ENCODE assay signal across 18 cellular contexts in genomic region chr1:89589515-89589914, GRCh38. TPM values are rescaled to one million over a fixed set of nuclear protein-coding genes. Genes with fewer than 3 reads are reported as not detected.
DNase-seq lines count a peak whose midpoint lies in the region; ATAC-seq, FAIRE-seq and TF ChIP-seq lines count a peak whose summit lies in the region.
"Had no signal": no experiment of that assay in that cellular context is flagged by ENCODE, and none has a peak within 500 bp of the region (broad histone marks: within the 10 kb centered on the region; RNA-seq: fewer than 3 reads in every experiment).

No MANE protein-coding gene starts in this region.

- no peak overlapping the region for H3K4me3 Mint-ChIP-seq in activated CD8-positive, alpha-beta T cell treated with anti-CD3 and anti-CD28 coated beads for 36 hours
- no peak overlapping the region for H3K4me3 Mint-ChIP-seq in activated CD8-positive, alpha-beta T cell treated with anti-CD3 and anti-CD28 coated beads, Interleukin-2, amount 10 ng/mL, durations not matched to agents 7 days and 5 days
- H3K4me3 Mint-ChIP-seq in osteocyte (ENCODE audit: unreplicated experiment), result no peak overlapping the region
- H3K4me3 Mint-ChIP-seq: GM23338 had no signal

- TF ChIP-seq CTCF in activated CD8-positive, alpha-beta T cell treated with anti-CD3 and anti-CD28 coated beads for 36 hours (IDR thresholded peaks at IDR 0.05), result no peak
- TF ChIP-seq CTCF in GM12878 (IDR thresholded peaks at IDR 0.05 in 2 of 3, conservative IDR thresholded peaks at IDR 0.05 in 1 of 3; ENCODE audit: control insufficient read depth in 2 of 3, extremely low read depth in 1 of 3, insufficient read depth in 1 of 3, low read depth in 3 of 3, low read length in 3 of 3), result no peak
- TF ChIP-seq CTCF in osteocyte (IDR thresholded peaks at IDR 0.05), result no peak
- TF ChIP-seq CTCF in RWPE1 (conservative IDR thresholded peaks at IDR 0.05; ENCODE audit: low read depth), result no peak

- RAD21 ChIA-PET in GM12878 (lab: Charles Lee; ENCODE audit: unreplicated experiment), result interaction anchor here (0.7 to 1.3 kb wide), 4 partner anchors 9 to 174 kb away, joined by 3 to 6 read pairs (median 4); no protein-coding TSS in a partner anchor

- TF ChIP-seq RAD21 in GM12878 (IDR thresholded peaks at IDR 0.05; ENCODE audit: insufficient read depth, low read depth, low read length), result no peak

- in situ Hi-C loops in GM12878 (cut with MboI), result no loop called here

- no peaks in the 10 kb centered on the region for H3K9me3 ChIP-seq in GM12878 (replicated peaks; ENCODE audit: control insufficient read depth, insufficient read depth, low read length)

- BruUV-seq in GM12878 (replicated peaks; lab: Mats Ljungman, UMichigan), result no TSS peak

- no peak overlapping the region for H3K27ac ChIP-seq in GM12878 (ENCODE audit: control insufficient read depth, insufficient read depth)
- H3K27ac ChIP-seq in RWPE1, result no peak overlapping the region
- H3K27ac ChIP-seq: coronary artery had no signal

- DNase-seq in activated CD8-positive, alpha-beta T cell treated with anti-CD3 and anti-CD28 coated beads for 36 hours, result no peak
- DNase-seq in activated CD8-positive, alpha-beta T cell treated with anti-CD3 and anti-CD28 coated beads, Interleukin-2, amount 10 ng/mL, durations not matched to agents 7 days and 5 days, result no peak
- DNase-seq in RPMI7951 (ENCODE audit: low read depth), result peak; percentile 19
- DNase-seq in GM12878 (ENCODE audit: low read depth, low spot score), result no peak
- DNase-seq in osteocyte (ENCODE audit: extremely low spot score, unreplicated experiment), result no peak
- no peak for DNase-seq in superior temporal gyrus (ENCODE audit: extremely low spot score)
- DNase-seq in RWPE1 (ENCODE audit: low spot score), result no peak
- DNase-seq: COR-L47, erythroblast, hippocampal formation, left cardiac atrium, NCI-H2029, NCI-H524, PC-3, substantia nigra had no signal

- no peak overlapping the region for H3K9ac ChIP-seq in GM12878 (ENCODE audit: control insufficient read depth, insufficient read depth, low read length)

- SMC1A ChIA-PET in GM12878 (lab: Charles Lee; ENCODE audit: uncharacterized antibody, unreplicated experiment), result interaction anchor here (0.6 to 1.3 kb wide), 8 partner anchors 11 to 107 kb away, joined by 3 to 6 read pairs (median 3); no protein-coding TSS in a partner anchor

- no peaks in the 10 kb centered on the region; a peak in 2 of 4 replicates for H3K36me3 ChIP-seq in GM12878 (ENCODE audit: control insufficient read depth in 2 of 2, insufficient read depth in 2 of 2, low read length in 1 of 2)

- H3K79me2 ChIP-seq in GM12878 (ENCODE audit: control insufficient read depth, insufficient read depth, low read length), result no peaks in the 10 kb centered on the region

- WGBS in GM12878 (ENCODE audit: insufficient coverage, insufficient replicate concordance, low lambda C conversion rate, missing lambda C conversion rate), result 100% methylated on average over 1 of the region's 1 CpG

- H3K27ac Mint-ChIP-seq in activated CD8-positive, alpha-beta T cell treated with anti-CD3 and anti-CD28 coated beads for 36 hours, result peak overlapping the region; percentile 18
- no peak overlapping the region for H3K27ac Mint-ChIP-seq in activated CD8-positive, alpha-beta T cell treated with anti-CD3 and anti-CD28 coated beads, Interleukin-2, amount 10 ng/mL, durations not matched to agents 7 days and 5 days
- peak overlapping the region; percentile 1 for H3K27ac Mint-ChIP-seq in osteocyte (ENCODE audit: unreplicated experiment)
- H3K27ac Mint-ChIP-seq: GM23338 had no signal

- peaks cover 6% of the 10 kb centered on the region for H3K4me1 ChIP-seq in GM12878 (ENCODE audit: control insufficient read depth, insufficient read depth, low read length)

- POLR2A ChIA-PET in activated CD8-positive, alpha-beta T cell treated with anti-CD3 and anti-CD28 coated beads for 36 hours (lab: Charles Lee), result interaction anchor here (0.6 to 1.1 kb wide), 3 partner anchors 13 to 463 kb away, joined by 3 to 4 read pairs (median 3); no protein-coding TSS in a partner anchor
- POLR2A ChIA-PET in activated CD8-positive, alpha-beta T cell treated with anti-CD3 and anti-CD28 coated beads, Interleukin-2, amount 10 ng/mL, durations not matched to agents 7 days and 5 days (lab: Charles Lee), result no interaction called here
- POLR2A ChIA-PET in GM12878 (lab: Charles Lee) (interaction anchor here (0.7 kb wide), 1 partner anchor 42 kb away, joined by 7 read pairs; no protein-coding TSS in a partner anchor), RWPE1 (lab: Yijun Ruan, JAX; ENCODE audit: low non-redundant PET) (no interaction called here)

- H3K27me3 ChIP-seq in GM12878 (replicated peaks in 1 of 2; ENCODE audit: control insufficient read depth in 2 of 2, insufficient read depth in 2 of 2, low read length in 1 of 2), result no peaks in the 10 kb centered on the region

- H3K9me3 Mint-ChIP-seq in activated CD8-positive, alpha-beta T cell treated with anti-CD3 and anti-CD28 coated beads for 36 hours, result no peaks in the 10 kb centered on the region
- no peaks in the 10 kb centered on the region for H3K9me3 Mint-ChIP-seq in activated CD8-positive, alpha-beta T cell treated with anti-CD3 and anti-CD28 coated beads, Interleukin-2, amount 10 ng/mL, durations not matched to agents 7 days and 5 days (ENCODE audit: insufficient read depth)
- no peaks in the 10 kb centered on the region for H3K9me3 Mint-ChIP-seq in osteocyte (ENCODE audit: unreplicated experiment)
- H3K9me3 Mint-ChIP-seq: GM23338 had no signal

- no peak for FAIRE-seq in GM12878 (lab: Jason Lieb, UNC)

- H3K36me3 Mint-ChIP-seq in activated CD8-positive, alpha-beta T cell treated with anti-CD3 and anti-CD28 coated beads for 36 hours (ENCODE audit: low read depth), result peaks cover 70% of the 10 kb centered on the region
- peaks cover 57% of the 10 kb centered on the region for H3K36me3 Mint-ChIP-seq in activated CD8-positive, alpha-beta T cell treated with anti-CD3 and anti-CD28 coated beads, Interleukin-2, amount 10 ng/mL, durations not matched to agents 7 days and 5 days (ENCODE audit: low read depth)
- H3K36me3 Mint-ChIP-seq in osteocyte (ENCODE audit: unreplicated experiment), result no peaks in the 10 kb centered on the region

- no peaks in the 10 kb centered on the region for H4K20me1 ChIP-seq in GM12878 (ENCODE audit: control insufficient read depth, insufficient read depth)

- no peaks in the 10 kb centered on the region for H3K27me3 Mint-ChIP-seq in activated CD8-positive, alpha-beta T cell treated with anti-CD3 and anti-CD28 coated beads for 36 hours
- no peaks in the 10 kb centered on the region for H3K27me3 Mint-ChIP-seq in activated CD8-positive, alpha-beta T cell treated with anti-CD3 and anti-CD28 coated beads, Interleukin-2, amount 10 ng/mL, durations not matched to agents 7 days and 5 days (ENCODE audit: low read depth)
- H3K27me3 Mint-ChIP-seq in osteocyte (ENCODE audit: unreplicated experiment), result no peaks in the 10 kb centered on the region

- intact Hi-C loops in activated CD8-positive, alpha-beta T cell treated with anti-CD3 and anti-CD28 coated beads for 36 hours (cut with micrococcal nuclease), result no loop called here
- intact Hi-C loops in GM12878 (cut with micrococcal nuclease; ENCODE audit: unreplicated experiment), result no loop called here

- ATAC-seq in activated CD8-positive, alpha-beta T cell treated with anti-CD3 and anti-CD28 coated beads for 36 hours, result peak; percentile 22
- no peak for ATAC-seq in activated CD8-positive, alpha-beta T cell treated with anti-CD3 and anti-CD28 coated beads, Interleukin-2, amount 10 ng/mL, durations not matched to agents 7 days and 5 days
- no peak for ATAC-seq in GM12878
- no peak for ATAC-seq in GM18867 (IDR thresholded peaks at IDR 0.05; ENCODE audit: unreplicated experiment)
- ATAC-seq: left cardiac atrium, PC-3 had no signal

- TF ChIP-seq EP300 in GM12878 (IDR thresholded peaks at IDR 0.05; ENCODE audit: borderline replicate concordance in 1 of 2, control insufficient read depth in 1 of 2, low read depth in 2 of 2, low read length in 2 of 2), result no peak

- H3K4me1 Mint-ChIP-seq in activated CD8-positive, alpha-beta T cell treated with anti-CD3 and anti-CD28 coated beads for 36 hours (ENCODE audit: low read depth), result peaks cover 78% of the 10 kb centered on the region
- peaks cover 40% of the 10 kb centered on the region for H3K4me1 Mint-ChIP-seq in activated CD8-positive, alpha-beta T cell treated with anti-CD3 and anti-CD28 coated beads, Interleukin-2, amount 10 ng/mL, durations not matched to agents 7 days and 5 days (ENCODE audit: low read depth)
- H3K4me1 Mint-ChIP-seq in osteocyte (ENCODE audit: unreplicated experiment), result peaks cover 32% of the 10 kb centered on the region

- H3K4me3 ChIP-seq in GM12878, result no peak overlapping the region
- H3K4me3 ChIP-seq: coronary artery, GM23338 had no signal

- no peak for TF ChIP-seq POLR2A in GM12878 (IDR thresholded peaks at IDR 0.05; ENCODE audit: low read depth, low read length)

- no peak overlapping the region for H2AFZ ChIP-seq in GM12878 (ENCODE audit: control insufficient read depth, low read depth, low read length)
- H2AFZ ChIP-seq: GM23338 had no signal

- CTCF ChIA-PET in activated CD8-positive, alpha-beta T cell treated with anti-CD3 and anti-CD28 coated beads for 36 hours (lab: Charles Lee), result interaction anchor here (0.6 to 2.0 kb wide), 8 partner anchors 8 to 693 kb away, joined by 3 to 5 read pairs (median 3); no protein-coding TSS in a partner anchor
- CTCF ChIA-PET in activated CD8-positive, alpha-beta T cell treated with anti-CD3 and anti-CD28 coated beads, Interleukin-2, amount 10 ng/mL, durations not matched to agents 7 days and 5 days (lab: Charles Lee), result interaction anchor here (0.7 to 1.9 kb wide), 10 partner anchors 8 to 70 kb away, joined by 3 to 11 read pairs (median 4); no protein-coding TSS in a partner anchor
- CTCF ChIA-PET in GM12878 (lab: Yijun Ruan, JAX), result interaction anchor here (1.0 to 1.8 kb wide), 8 partner anchors 10 to 173 kb away, joined by 3 to 7 read pairs (median 3); no protein-coding TSS in a partner anchor
- CTCF ChIA-PET in RWPE1 (lab: Yijun Ruan, JAX), result interaction anchor here (0.5 to 0.7 kb wide), 2 partner anchors 24 to 215 kb away, joined by 4 read pairs; no protein-coding TSS in a partner anchor

- peak overlapping the region; percentile 7; the same call in 1 of the 2 replicates for H3K4me2 ChIP-seq in GM12878 (ENCODE audit: control insufficient read depth, insufficient read depth)
- H3K4me2 ChIP-seq: GM23338 had no signal

RNA-seq across cellular contexts. Expression of gene LRRC8C, which starts 43.4 kb away (rescaled TPM):
- 10 to 100 TPM; 34.4 to 37.4 TPM for total RNA-seq in activated CD8-positive, alpha-beta T cell treated with anti-CD3 and anti-CD28 coated beads for 36 hours
- total RNA-seq in activated CD8-positive, alpha-beta T cell treated with anti-CD3 and anti-CD28 coated beads, Interleukin-2, amount 10 ng/mL, durations not matched to agents 7 days and 5 days, result 10 to 100 TPM; 32.9 to 35.0 TPM
- total RNA-seq in RPMI7951 (2014; rRNA removed; shearing (Covaris generic)), result 6.4 and 8.7 TPM in 2 replicates
- total RNA-seq in GM12878 (2013; cell fraction: nucleolus; rRNA removed), result 43.9 and 45.4 TPM in 2 replicates
- total RNA-seq in GM12878 (2014; rRNA removed) (11.7 and 12.9 TPM in 2 replicates), GM12878 (2014; rRNA removed; fragmentation: Illumina TruSeq; extraction: Trizol) (10.0 and 10.5 TPM in 2 replicates), GM12878 (2021) (10.6 and 11.4 TPM in 2 replicates), osteocyte (3.5 and 3.8 TPM in 2 replicates)
- polyA plus RNA-seq in GM12878 (2011; ENCODE audit: low read depth), result 1.8 TPM
- polyA plus RNA-seq in GM12878 (2011; rRNA removed) (16.3 and 21.7 TPM in 2 replicates), GM12878 (2014; fragmentation: Illumina TruSeq; extraction: Trizol) (13.7 and 16.6 TPM in 2 replicates), GM12878 (2014; fragmentation: Nextera tagmentation; extraction: Ambion mirVana) (1 to 10 TPM; 2.3 to 3.1 TPM), GM12878 (2014; rRNA removed) (6.3 and 7.9 TPM in 2 replicates), GM12878 (2016; fragmentation: Nextera tagmentation; extraction: Ambion mirVana) (10 to 100 TPM; 10.9 to 11.3 TPM)
- polyA plus RNA-seq in GM12878 (2011; cell fraction: cytosol; rRNA removed), result 8.5 and 9.4 TPM in 2 replicates
- 7.8 and 7.9 TPM in 2 replicates for polyA plus RNA-seq in GM12878 (2011; cell fraction: nucleus; rRNA removed)
- 2.2 and 2.6 TPM in 2 replicates for polyA plus RNA-seq in GM12878 (2012)
- 19.3 and 22.0 TPM in 2 replicates for polyA minus RNA-seq in GM12878 (2011; rRNA and poly(A)+ RNA removed)
- 7.1 and 8.2 TPM in 2 replicates for polyA minus RNA-seq in GM12878 (2011; cell fraction: cytosol; rRNA and poly(A)+ RNA removed)
- 7.3 and 12.1 TPM in 2 replicates for polyA minus RNA-seq in GM12878 (2011; cell fraction: nucleus; rRNA and poly(A)+ RNA removed)

Comparison
In these comparisons a context has a peak if more than half of its experiments do, and no peak if none do; other contexts are left out.
1. POLR2A ChIA-PET loops: an anchor here in activated CD8-positive, alpha-beta T cell treated with anti-CD3 and anti-CD28 coated beads for 36 hours (0.6 to 1.1 kb wide) and GM12878 (0.7 kb wide); none called in activated CD8-positive, alpha-beta T cell treated with anti-CD3 and anti-CD28 coated beads, Interleukin-2, amount 10 ng/mL, durations not matched to agents 7 days and 5 days and RWPE1.